19 cellular contexts compared by ENCODE assay signal in genomic region chr10:77162697-77163096, GRCh38.
DNase-seq lines count a peak whose midpoint lies in the region; ATAC-seq and TF ChIP-seq lines count a peak whose summit lies in the region.
"Had no signal": no experiment of that assay in that cellular context is flagged by ENCODE, and none has a peak within 500 bp of the region (broad histone marks: within the 10 kb centered on the region; RNA-seq: fewer than 3 reads in every experiment).

No MANE protein-coding gene starts in this region.

- no peak overlapping the region for H3K4me3 ChIP-seq in skeletal muscle satellite cell (ENCODE audit: low read length)
- H3K4me3 ChIP-seq: prostate gland, tibial nerve had no signal

- H3K4me2 ChIP-seq in skeletal muscle satellite cell (ENCODE audit: low read length): peak overlapping the region; percentile 2

- peak overlapping the region; percentile 74 for H3K9ac ChIP-seq in skeletal muscle satellite cell (ENCODE audit: low read depth, low read length)

- TF ChIP-seq CTCF in GM20000 (IDR thresholded peaks at IDR 0.05; ENCODE audit: extremely low read depth, missing control alignments): no peak

- H3K4me1 ChIP-seq in skeletal muscle satellite cell (ENCODE audit: control insufficient read depth, insufficient read depth, low read length): peaks cover 53% of the 10 kb centered on the region
- H3K4me1 ChIP-seq: prostate gland had no signal

- H3K27me3 ChIP-seq in skeletal muscle satellite cell (ENCODE audit: control insufficient read depth, insufficient read depth, low read length): no peaks in the 10 kb centered on the region
- H3K27me3 ChIP-seq: tibial nerve had no signal

- no peak for ATAC-seq in SK-N-SH treated with all-trans-retinoic acid at 6 μM for 48 hours
- no peak for ATAC-seq in HG03432 (IDR thresholded peaks at IDR 0.05; ENCODE audit: unreplicated experiment)
- ATAC-seq: activated CD8-positive, alpha-beta T cell treated with anti-CD3 and anti-CD28 coated beads, Interleukin-2, amount 10 ng/mL, durations not matched to agents 7 days and 5 days; activated T-cell treated with anti-CD3 and anti-CD28 coated beads, Interleukin-2, amount 50 U/mL, for 72 hours had no signal

- H3K9me3 ChIP-seq in skeletal muscle satellite cell (replicated peaks; ENCODE audit: low read length): no peaks in the 10 kb centered on the region
- H3K9me3 ChIP-seq: prostate gland, tibial nerve had no signal

- DNase-seq in DMS53 (lab: John Stamatoyannopoulos, UW) (peak; percentile 34), DMS53 treated with DMSO at 0.1 percent for 48 hours (lab: John Stamatoyannopoulos, UW; ENCODE audit: unreplicated experiment) (no peak), fibroblast of gingiva (ENCODE audit: low read depth) (peak; percentile 72), NCI-H510A (lab: John Stamatoyannopoulos, UW) (no peak), GM20000 (ENCODE audit: low spot score) (no peak)
- DNase-seq: 8988T; activated CD8-positive, alpha-beta T cell treated with anti-CD3 and anti-CD28 coated beads, Interleukin-2, amount 10 ng/mL, durations not matched to agents 7 days and 5 days; activated T-cell treated with anti-CD3 and anti-CD28 coated beads, Interleukin-2, amount 50 U/mL, for 72 hours; islet precursor cell; Karpas-422; mesendoderm; NCI-H1417 treated with DMSO at 0.1 percent for 48 hours; NCI-H2227 treated with DMSO at 0.1 percent for 48 hours; Right ventricle myocardium superior had no signal

- H3K36me3 ChIP-seq in skeletal muscle satellite cell (ENCODE audit: insufficient read depth, low read length): no peaks in the 10 kb centered on the region
- H3K36me3 ChIP-seq: prostate gland, tibial nerve had no signal

TF ChIP-seq in SK-N-SH treated with all-trans-retinoic acid at 6 μM for 48 hours, 23 proteins besides CTCF, POLR2A, EP300 and RAD21:
- TF ChIP-seq TCF4 (CRISPR knock-in tag; IDR thresholded peaks at IDR 0.05; ENCODE audit: borderline replicate concordance): no peak
- no peak for TF ChIP-seq ZFP3 (CRISPR knock-in tag; IDR thresholded peaks at IDR 0.05)
- no peak for TF ChIP-seq ZNF70 (CRISPR knock-in tag; IDR thresholded peaks at IDR 0.05)
- TF ChIP-seq BACH2 (CRISPR knock-in tag; IDR thresholded peaks at IDR 0.05; ENCODE audit: borderline replicate concordance): no peak
- no peak for TF ChIP-seq SNAI2 (CRISPR knock-in tag; IDR thresholded peaks at IDR 0.05)
- TF ChIP-seq PATZ1 (CRISPR knock-in tag; IDR thresholded peaks at IDR 0.05; ENCODE audit: borderline replicate concordance): peak; percentile 68; the same call in 1 of the 2 replicates
- TF ChIP-seq, protein P1, sequence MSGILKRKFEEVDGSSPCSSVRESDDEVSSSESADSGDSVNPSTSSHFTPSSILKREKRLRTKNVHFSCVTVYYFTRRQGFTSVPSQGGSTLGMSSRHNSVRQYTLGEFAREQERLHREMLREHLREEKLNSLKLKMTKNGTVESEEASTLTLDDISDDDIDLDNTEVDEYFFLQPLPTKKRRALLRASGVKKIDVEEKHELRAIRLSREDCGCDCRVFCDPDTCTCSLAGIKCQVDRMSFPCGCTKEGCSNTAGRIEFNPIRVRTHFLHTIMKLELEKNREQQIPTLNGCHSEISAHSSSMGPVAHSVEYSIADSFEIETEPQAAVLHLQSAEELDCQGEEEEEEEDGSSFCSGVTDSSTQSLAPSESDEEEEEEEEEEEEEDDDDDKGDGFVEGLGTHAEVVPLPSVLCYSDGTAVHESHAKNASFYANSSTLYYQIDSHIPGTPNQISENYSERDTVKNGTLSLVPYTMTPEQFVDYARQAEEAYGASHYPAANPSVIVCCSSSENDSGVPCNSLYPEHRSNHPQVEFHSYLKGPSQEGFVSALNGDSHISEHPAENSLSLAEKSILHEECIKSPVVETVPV (CRISPR knock-in tag; IDR thresholded peaks at IDR 0.05): no peak; the same call in 1 of the 2 replicates
- TF ChIP-seq TSHZ2 (CRISPR knock-in tag; IDR thresholded peaks at IDR 0.05): no peak
- TF ChIP-seq PPARA (CRISPR knock-in tag; IDR thresholded peaks at IDR 0.05; ENCODE audit: borderline replicate concordance): no peak
- TF ChIP-seq ARNTL (CRISPR knock-in tag; IDR thresholded peaks at IDR 0.05; ENCODE audit: borderline replicate concordance, low read depth): no peak
- peak; percentile 67 for TF ChIP-seq ISL1 (CRISPR knock-in tag; IDR thresholded peaks at IDR 0.05)
- TF ChIP-seq POU6F1 (CRISPR knock-in tag; IDR thresholded peaks at IDR 0.05; ENCODE audit: borderline replicate concordance, low read depth): no peak; the same call in 1 of the 2 replicates
- TF ChIP-seq, protein P2, sequence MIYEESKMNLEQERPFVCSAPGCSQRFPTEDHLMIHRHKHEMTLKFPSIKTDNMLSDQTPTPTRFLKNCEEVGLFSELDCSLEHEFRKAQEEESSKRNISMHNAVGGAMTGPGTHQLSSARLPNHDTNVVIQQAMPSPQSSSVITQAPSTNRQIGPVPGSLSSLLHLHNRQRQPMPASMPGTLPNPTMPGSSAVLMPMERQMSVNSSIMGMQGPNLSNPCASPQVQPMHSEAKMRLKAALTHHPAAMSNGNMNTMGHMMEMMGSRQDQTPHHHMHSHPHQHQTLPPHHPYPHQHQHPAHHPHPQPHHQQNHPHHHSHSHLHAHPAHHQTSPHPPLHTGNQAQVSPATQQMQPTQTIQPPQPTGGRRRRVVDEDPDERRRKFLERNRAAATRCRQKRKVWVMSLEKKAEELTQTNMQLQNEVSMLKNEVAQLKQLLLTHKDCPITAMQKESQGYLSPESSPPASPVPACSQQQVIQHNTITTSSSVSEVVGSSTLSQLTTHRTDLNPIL (CRISPR knock-in tag; IDR thresholded peaks at IDR 0.05; ENCODE audit: low read depth): no peak
- TF ChIP-seq GLIS3 (CRISPR knock-in tag; IDR thresholded peaks at IDR 0.05): no peak
- no peak for TF ChIP-seq ZNF8 (CRISPR knock-in tag; IDR thresholded peaks at IDR 0.05)
- no peak for TF ChIP-seq ZFP30 (CRISPR knock-in tag; IDR thresholded peaks at IDR 0.05)
- TF ChIP-seq CSDC2 (CRISPR knock-in tag; IDR thresholded peaks at IDR 0.05): no peak
- TF ChIP-seq OSR1 (CRISPR knock-in tag; IDR thresholded peaks at IDR 0.05): no peak
- no peak for TF ChIP-seq ZNF565 (CRISPR knock-in tag; conservative IDR thresholded peaks at IDR 0.05; ENCODE audit: low read depth)
- TF ChIP-seq RARB (CRISPR knock-in tag; IDR thresholded peaks at IDR 0.05): peak; percentile 84
- peak; percentile 94 for TF ChIP-seq TOX (CRISPR knock-in tag; IDR thresholded peaks at IDR 0.05; ENCODE audit: borderline replicate concordance)
- peak; percentile 89 for TF ChIP-seq ZC3H10 (CRISPR knock-in tag; IDR thresholded peaks at IDR 0.05)
- TF ChIP-seq ESRRG (CRISPR knock-in tag; IDR thresholded peaks at IDR 0.05): no peak

Comparison
In these comparisons a context has a peak if more than half of its experiments do, and no peak if none do; other contexts are left out.
1. DNase-seq: peak in DMS53 (single experiment) and fibroblast of gingiva (single experiment); none in DMS53 treated with DMSO at 0.1 percent for 48 hours (single experiment), NCI-H510A (single experiment) and GM20000 (single experiment).